Comparison of ENCODE assay signal across 1 cellular context in the genomic region with DNA sequence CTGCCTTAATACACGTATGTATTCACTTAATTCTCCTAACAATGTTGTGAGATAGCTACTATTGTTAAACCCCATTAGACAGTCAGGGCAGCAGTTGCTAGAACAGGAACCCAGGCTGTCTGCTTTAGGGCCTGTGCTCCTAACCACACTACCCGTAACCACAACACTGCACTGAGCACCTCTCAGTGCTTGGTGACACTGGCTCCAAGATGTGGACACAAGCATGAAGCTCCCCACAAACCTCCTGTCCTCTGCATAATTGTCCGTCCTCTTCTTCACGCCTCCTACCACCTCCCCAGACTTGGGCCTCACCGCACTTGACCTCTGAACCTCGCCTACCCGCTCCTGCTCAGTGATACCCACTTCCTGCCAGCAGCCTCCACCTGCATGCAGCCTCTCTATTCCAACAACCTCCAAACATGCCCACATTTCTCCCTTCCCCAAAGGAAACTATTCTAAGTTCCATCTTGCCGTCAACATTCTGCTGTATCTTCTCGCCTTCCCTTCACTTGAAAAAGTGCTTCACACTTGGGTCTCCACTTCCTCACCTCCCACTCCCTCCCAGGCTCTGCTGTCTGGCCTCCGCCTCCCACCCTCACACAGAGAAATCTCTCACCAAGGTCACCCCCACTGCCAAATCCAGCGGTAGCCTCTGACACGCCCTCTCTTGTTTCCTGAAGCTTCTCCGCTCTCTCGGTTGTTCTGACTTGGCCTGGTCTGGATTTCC.
TF ChIP-seq lines count a peak whose summit lies in the region.

No MANE protein-coding gene starts in this region.

TF ChIP-seq in SK-N-SH, 30 proteins besides CTCF, POLR2A, EP300 and RAD21:
- TF ChIP-seq RCOR1 (IDR thresholded peaks at IDR 0.05; ENCODE audit: low read length): no peak
- TF ChIP-seq YY1 (IDR thresholded peaks at IDR 0.05; ENCODE audit: low read depth): no peak
- TF ChIP-seq, protein P1, sequence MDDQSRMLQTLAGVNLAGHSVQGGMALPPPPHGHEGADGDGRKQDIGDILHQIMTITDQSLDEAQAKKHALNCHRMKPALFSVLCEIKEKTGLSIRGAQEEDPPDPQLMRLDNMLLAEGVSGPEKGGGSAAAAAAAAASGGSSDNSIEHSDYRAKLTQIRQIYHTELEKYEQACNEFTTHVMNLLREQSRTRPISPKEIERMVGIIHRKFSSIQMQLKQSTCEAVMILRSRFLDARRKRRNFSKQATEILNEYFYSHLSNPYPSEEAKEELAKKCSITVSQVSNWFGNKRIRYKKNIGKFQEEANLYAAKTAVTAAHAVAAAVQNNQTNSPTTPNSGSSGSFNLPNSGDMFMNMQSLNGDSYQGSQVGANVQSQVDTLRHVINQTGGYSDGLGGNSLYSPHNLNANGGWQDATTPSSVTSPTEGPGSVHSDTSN (IDR thresholded peaks at IDR 0.05): no peak
- no peak for TF ChIP-seq MXI1 (IDR thresholded peaks at IDR 0.05; ENCODE audit: low read depth, low read length)
- TF ChIP-seq, protein P2, sequence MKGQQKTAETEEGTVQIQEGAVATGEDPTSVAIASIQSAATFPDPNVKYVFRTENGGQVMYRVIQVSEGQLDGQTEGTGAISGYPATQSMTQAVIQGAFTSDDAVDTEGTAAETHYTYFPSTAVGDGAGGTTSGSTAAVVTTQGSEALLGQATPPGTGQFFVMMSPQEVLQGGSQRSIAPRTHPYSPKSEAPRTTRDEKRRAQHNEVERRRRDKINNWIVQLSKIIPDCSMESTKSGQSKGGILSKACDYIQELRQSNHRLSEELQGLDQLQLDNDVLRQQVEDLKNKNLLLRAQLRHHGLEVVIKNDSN (IDR thresholded peaks at IDR 0.05; ENCODE audit: borderline replicate concordance, low read depth): no peak
- no peak for TF ChIP-seq SMC3 (IDR thresholded peaks at IDR 0.05; ENCODE audit: low read depth, low read length)
- TF ChIP-seq CHD2 (IDR thresholded peaks at IDR 0.05; ENCODE audit: low read length, partially characterized antibody): no peak
- TF ChIP-seq FOSL2 (IDR thresholded peaks at IDR 0.05; ENCODE audit: borderline replicate concordance, low read depth): no peak
- no peak for TF ChIP-seq GATA2 (CRISPR knock-in tag; IDR thresholded peaks at IDR 0.05)
